8 cellular contexts compared by ENCODE assay signal in the genomic region with DNA sequence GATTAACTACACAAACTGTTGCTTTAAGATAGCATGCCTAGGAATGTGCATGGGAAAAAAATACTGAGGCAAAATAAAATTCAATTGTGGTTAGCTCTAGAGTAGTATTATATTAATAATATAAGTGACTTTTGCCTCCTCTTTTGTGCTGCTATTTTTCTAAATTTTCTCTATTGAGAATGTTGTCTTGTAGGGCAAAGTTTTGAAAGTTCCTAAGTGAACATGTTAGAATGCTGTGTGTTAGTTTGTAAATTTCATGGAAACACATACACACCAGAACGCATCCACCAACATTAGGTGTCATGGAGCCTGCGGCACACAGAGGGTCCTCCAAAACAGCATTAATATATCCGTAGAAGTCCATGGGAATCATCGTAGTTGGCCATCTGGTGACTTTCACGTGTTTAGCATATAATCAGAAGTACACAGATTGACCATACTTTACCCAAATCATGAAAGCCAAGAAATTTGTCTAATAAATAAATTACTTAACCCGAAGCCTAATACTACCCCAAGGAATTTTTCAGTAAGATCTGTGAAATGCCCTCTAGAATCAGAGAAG. TPM values are rescaled to one million over a fixed set of nuclear protein-coding genes. Genes with fewer than 3 reads are reported as not detected.
DNase-seq lines count a peak whose midpoint lies in the region; ATAC-seq and TF ChIP-seq lines count a peak whose summit lies in the region.

No MANE protein-coding gene starts in this region.

- peaks cover 79% of the 10 kb centered on the region for H3K4me1 ChIP-seq in lower lobe of right lung
- H3K4me1 ChIP-seq in tibial nerve: peaks cover 0 to 62% (median 30%) of the 10 kb centered on the region in 4 donors
- H3K4me1 ChIP-seq in aorta (ENCODE audit: control insufficient read depth in 1 of 2, insufficient read depth in 2 of 2, low read length in 2 of 2): peaks cover 2% of the 10 kb centered on the region in 2 donors
- no peaks in the 10 kb centered on the region for H3K4me1 ChIP-seq in mesendoderm (ENCODE audit: control insufficient read depth, low read depth, low read length)

- H4K8ac ChIP-seq in mesendoderm (ENCODE audit: low read depth, low read length): no peak overlapping the region

- H3K4ac ChIP-seq in mesendoderm (ENCODE audit: low read depth, low read length): no peak overlapping the region

- no peak for ATAC-seq in lower lobe of right lung
- ATAC-seq in aorta (ENCODE audit: low FRiP score): no peak

- TF ChIP-seq EP300 in tibial nerve (IDR thresholded peaks at IDR 0.05): no peak

- no peak for TF ChIP-seq POLR2A in tibial nerve (IDR thresholded peaks at IDR 0.05)

- no peaks in the 10 kb centered on the region for H3K79me2 ChIP-seq in mesendoderm (ENCODE audit: control insufficient read depth, insufficient read depth, low read length)

- H3K4me2 ChIP-seq in mesendoderm (ENCODE audit: low read length): no peak overlapping the region

- H3K56ac ChIP-seq in mesendoderm (ENCODE audit: low read length): no peak overlapping the region

- no peak overlapping the region for H3K18ac ChIP-seq in mesendoderm (ENCODE audit: low read length)

- no peak overlapping the region for H2BK15ac ChIP-seq in mesendoderm (replicated peaks; ENCODE audit: low read depth)

- no peak overlapping the region for H2BK5ac ChIP-seq in mesendoderm (ENCODE audit: low read length)

- intact Hi-C loops in activated naive CD4-positive, alpha-beta T cell treated with anti-CD3 and anti-CD28 coated beads for 36 hours (cut with micrococcal nuclease): loop anchor here (1.0 kb wide), 4 partner anchors 11 to 64 kb away; a partner anchor contains a TSS
- intact Hi-C loops in activated T-helper 1 cell treated with anti-CD3 and anti-CD28 coated beads, Interleukin-12 subunit alpha, Interleukin-12 subunit beta, Interleukin-2, Interleukin-4 antibody, amounts not matched to agents 30 ng/mL and 10 ng/mL and 1 ng/mL, durations not matched to agents 14 hours and 24 hours and 36 hours (cut with micrococcal nuclease): loop anchor here (1.0 to 10.0 kb wide), 3 partner anchors 12 to 830 kb away; a partner anchor contains a TSS
- intact Hi-C loops in lower lobe of right lung (cut with DNase I): no loop called here
- intact Hi-C loops in aorta (cut with DNase I): no loop called here

- no peaks in the 10 kb centered on the region for H3K9me3 Mint-ChIP-seq in activated naive CD4-positive, alpha-beta T cell treated with anti-CD3 and anti-CD28 coated beads for 36 hours
- H3K9me3 Mint-ChIP-seq in activated T-helper 1 cell treated with anti-CD3 and anti-CD28 coated beads, Interleukin-12 subunit alpha, Interleukin-12 subunit beta, Interleukin-2, Interleukin-4 antibody, amounts not matched to agents 30 ng/mL and 10 ng/mL and 1 ng/mL, durations not matched to agents 14 hours and 24 hours and 36 hours: no peaks in the 10 kb centered on the region

- H3K27me3 ChIP-seq in lower lobe of right lung (ENCODE audit: low read depth) (no peaks in the 10 kb centered on the region), tibial nerve (no peaks in the 10 kb centered on the region), aorta (ENCODE audit: control insufficient read depth in 1 of 2, insufficient read depth in 2 of 2, low read length in 1 of 2) (no peaks in the 10 kb centered on the region), mesendoderm (ENCODE audit: insufficient read depth, low read length, poor library complexity) (no peaks in the 10 kb centered on the region)

- no peak overlapping the region for H3K9ac ChIP-seq in mesendoderm (ENCODE audit: low read length)

- WGBS in tibial nerve, 2 donors: 92 to 96% methylated on average over 6 of the region's 6 CpGs
- WGBS in aorta, 2 donors: 59 to 66% methylated on average over 6 of the region's 6 CpGs
- WGBS in mesendoderm (ENCODE audit: extremely low coverage, insufficient coverage, low lambda C conversion rate): no CpG with 5 or more reads among the region's 6 CpGs

- CTCF ChIA-PET in activated naive CD4-positive, alpha-beta T cell treated with anti-CD3 and anti-CD28 coated beads for 36 hours (lab: Charles Lee): interaction anchor here (0.9 to 2.7 kb wide), 5 partner anchors 9 to 87 kb away, joined by 3 to 7 read pairs (median 4); no protein-coding TSS in a partner anchor

- H3K9me3 ChIP-seq in lower lobe of right lung (no peaks in the 10 kb centered on the region), tibial nerve (no peaks in the 10 kb centered on the region), aorta (ENCODE audit: control insufficient read depth, low read length) (no peaks in the 10 kb centered on the region)

- TF ChIP-seq CTCF in lower lobe of right lung (IDR thresholded peaks at IDR 0.05): no peak
- TF ChIP-seq CTCF in tibial nerve (IDR thresholded peaks at IDR 0.05): no peak

- no peaks in the 10 kb centered on the region for H3K79me1 ChIP-seq in mesendoderm (ENCODE audit: low read length)

- no peak overlapping the region for H2BK120ac ChIP-seq in mesendoderm (ENCODE audit: low read depth, low read length)

- H3K4me3 ChIP-seq in lower lobe of right lung (no peak overlapping the region), tibial nerve (no peak overlapping the region), aorta (ENCODE audit: low read length in 2 of 2) (no peak overlapping the region), mesendoderm (ENCODE audit: low read length) (no peak overlapping the region)

- peaks cover 45% of the 10 kb centered on the region for H3K4me1 Mint-ChIP-seq in activated naive CD4-positive, alpha-beta T cell treated with anti-CD3 and anti-CD28 coated beads for 36 hours (ENCODE audit: low read depth)
- peaks cover 66% of the 10 kb centered on the region for H3K4me1 Mint-ChIP-seq in activated T-helper 1 cell treated with anti-CD3 and anti-CD28 coated beads, Interleukin-12 subunit alpha, Interleukin-12 subunit beta, Interleukin-2, Interleukin-4 antibody, amounts not matched to agents 30 ng/mL and 10 ng/mL and 1 ng/mL, durations not matched to agents 14 hours and 24 hours and 36 hours (ENCODE audit: low read depth)

- H3K27me3 Mint-ChIP-seq in activated naive CD4-positive, alpha-beta T cell treated with anti-CD3 and anti-CD28 coated beads for 36 hours (ENCODE audit: low read depth): no peaks in the 10 kb centered on the region
- no peaks in the 10 kb centered on the region for H3K27me3 Mint-ChIP-seq in activated T-helper 1 cell treated with anti-CD3 and anti-CD28 coated beads, Interleukin-12 subunit alpha, Interleukin-12 subunit beta, Interleukin-2, Interleukin-4 antibody, amounts not matched to agents 30 ng/mL and 10 ng/mL and 1 ng/mL, durations not matched to agents 14 hours and 24 hours and 36 hours (ENCODE audit: insufficient read depth)

- H4K5ac ChIP-seq in mesendoderm (ENCODE audit: low read length): no peak overlapping the region

- H3K27ac Mint-ChIP-seq in activated naive CD4-positive, alpha-beta T cell treated with anti-CD3 and anti-CD28 coated beads for 36 hours: peak overlapping the region; percentile 68
- peak overlapping the region; percentile 77 for H3K27ac Mint-ChIP-seq in activated T-helper 1 cell treated with anti-CD3 and anti-CD28 coated beads, Interleukin-12 subunit alpha, Interleukin-12 subunit beta, Interleukin-2, Interleukin-4 antibody, amounts not matched to agents 30 ng/mL and 10 ng/mL and 1 ng/mL, durations not matched to agents 14 hours and 24 hours and 36 hours

- peak overlapping the region; percentile 70 for H3K27ac ChIP-seq in lower lobe of right lung
- H3K27ac ChIP-seq in tibial nerve: peak overlapping the region in 3 of 4 donors; percentile 50 to 85 (median 71)
- H3K27ac ChIP-seq in aorta (ENCODE audit: low read depth in 1 of 2, low read length in 2 of 2): peak overlapping the region in 1 of 2 donors; percentile 74
- H3K27ac ChIP-seq in mesendoderm (ENCODE audit: low read depth, low read length): no peak overlapping the region

- no peak for DNase-seq in activated naive CD4-positive, alpha-beta T cell treated with anti-CD3 and anti-CD28 coated beads for 36 hours
- no peak for DNase-seq in activated naive CD4-positive, alpha-beta T cell treated with anti-CD3 and anti-CD28 coated beads, Interleukin-2, amount 50 U/mL, for 16 hours
- no peak for DNase-seq in activated T-helper 1 cell treated with anti-CD3 and anti-CD28 coated beads, Interleukin-12 subunit alpha, Interleukin-12 subunit beta, Interleukin-2, Interleukin-4 antibody, amounts not matched to agents 30 ng/mL and 10 ng/mL and 1 ng/mL, durations not matched to agents 14 hours and 24 hours and 36 hours (ENCODE audit: low spot score)
- no peak for DNase-seq in lower lobe of right lung
- DNase-seq in tibial nerve (ENCODE audit: low spot score in 2 of 2): no peak
- DNase-seq in activated gamma-delta T cell (lab: John Stamatoyannopoulos, UW): no peak
- no peak for DNase-seq in aorta
- no peak for DNase-seq in mesendoderm

- no peaks in the 10 kb centered on the region for H3K36me3 ChIP-seq in lower lobe of right lung
- H3K36me3 ChIP-seq in tibial nerve: no peaks in the 10 kb centered on the region
- H3K36me3 ChIP-seq in aorta (ENCODE audit: control insufficient read depth in 1 of 2, insufficient read depth in 2 of 2, low read length in 1 of 2): no peaks in the 10 kb centered on the region
- no peaks in the 10 kb centered on the region for H3K36me3 ChIP-seq in mesendoderm (ENCODE audit: control insufficient read depth, insufficient read depth, low read length)

- H2AK5ac ChIP-seq in mesendoderm (ENCODE audit: low read length): no peak overlapping the region

- H3K4me3 Mint-ChIP-seq in activated naive CD4-positive, alpha-beta T cell treated with anti-CD3 and anti-CD28 coated beads for 36 hours: no peak overlapping the region
- no peak overlapping the region for H3K4me3 Mint-ChIP-seq in activated T-helper 1 cell treated with anti-CD3 and anti-CD28 coated beads, Interleukin-12 subunit alpha, Interleukin-12 subunit beta, Interleukin-2, Interleukin-4 antibody, amounts not matched to agents 30 ng/mL and 10 ng/mL and 1 ng/mL, durations not matched to agents 14 hours and 24 hours and 36 hours

- H3K23ac ChIP-seq in mesendoderm (ENCODE audit: low read length): no peak overlapping the region

- H3K36me3 Mint-ChIP-seq in activated naive CD4-positive, alpha-beta T cell treated with anti-CD3 and anti-CD28 coated beads for 36 hours (ENCODE audit: low read depth): no peaks in the 10 kb centered on the region
- peaks cover 7% of the 10 kb centered on the region for H3K36me3 Mint-ChIP-seq in activated T-helper 1 cell treated with anti-CD3 and anti-CD28 coated beads, Interleukin-12 subunit alpha, Interleukin-12 subunit beta, Interleukin-2, Interleukin-4 antibody, amounts not matched to agents 30 ng/mL and 10 ng/mL and 1 ng/mL, durations not matched to agents 14 hours and 24 hours and 36 hours (ENCODE audit: low read depth)

RNA-seq across cellular contexts. Expression of a gene that starts 25.6 kb away (rescaled TPM):
- total RNA-seq in activated naive CD4-positive, alpha-beta T cell treated with anti-CD3 and anti-CD28 coated beads for 36 hours: 1 to 10 TPM; 3.2 to 3.7 TPM
- total RNA-seq in activated T-helper 1 cell treated with anti-CD3 and anti-CD28 coated beads, Interleukin-12 subunit alpha, Interleukin-12 subunit beta, Interleukin-2, Interleukin-4 antibody, amounts not matched to agents 30 ng/mL and 10 ng/mL and 1 ng/mL, durations not matched to agents 14 hours and 24 hours and 36 hours: 3.8 and 5.0 TPM in 2 replicates
- total RNA-seq in lower lobe of right lung (57.9 TPM), tibial nerve (10 to 100 TPM in 3 of 4 donors, 1 to 10 TPM in 1; 9.6 to 16.8 (median 13.9) TPM), aorta (10 to 100 TPM; 16.3 to 24.4 TPM)
- 10 to 100 TPM in 1 of 2 donors, 1 to 10 TPM in 1; 8.0 to 15.0 TPM for polyA plus RNA-seq in aorta
- 5.2 TPM for polyA plus RNA-seq in mesendoderm (2013, experiment 1 of 2)
- polyA plus RNA-seq in mesendoderm (2013, experiment 2 of 2): 4.9 TPM

Comparison
In these comparisons a context has a peak if more than half of its experiments do, and no peak if none do; other contexts are left out.
1. intact Hi-C loops: an anchor here in activated naive CD4-positive, alpha-beta T cell treated with anti-CD3 and anti-CD28 coated beads for 36 hours (1.0 kb wide) and activated T-helper 1 cell treated with anti-CD3 and anti-CD28 coated beads, Interleukin-12 subunit alpha, Interleukin-12 subunit beta, Interleukin-2, Interleukin-4 antibody, amounts not matched to agents 30 ng/mL and 10 ng/mL and 1 ng/mL, durations not matched to agents 14 hours and 24 hours and 36 hours (1.0 to 10.0 kb wide); none called in lower lobe of right lung and aorta.